Comparison of ENCODE assay signal across 30 cellular contexts in genomic region chr17:6930754-6931153, GRCh38.
"Had no signal": no experiment of that assay in that cellular context is flagged by ENCODE, and none has a peak within 500 bp of the region (broad histone marks: within the 10 kb centered on the region; RNA-seq: fewer than 3 reads in every experiment).

No MANE protein-coding gene starts in this region.

- H3K4me2 ChIP-seq: smooth muscle cell had no signal

- H3K27me3 ChIP-seq: adrenal gland, ascending aorta, gastrocnemius medialis, ovary, sigmoid colon, thyroid gland, upper lobe of left lung, vagina had no signal

- H3K4me1 ChIP-seq: adrenal gland, ascending aorta, sigmoid colon, thyroid gland, upper lobe of left lung, vagina had no signal

- H3K9me3 ChIP-seq: adrenal gland, ascending aorta, gastrocnemius medialis, ovary, sigmoid colon, thyroid gland, upper lobe of left lung, vagina had no signal

- H3K4me3 ChIP-seq: adrenal gland, ascending aorta, coronary artery, gastrocnemius medialis, ovary, sigmoid colon, smooth muscle cell, thyroid gland, upper lobe of left lung, vagina had no signal

- H3K27ac ChIP-seq: adrenal gland, ascending aorta, coronary artery, gastrocnemius medialis, ovary, sigmoid colon, thyroid gland, upper lobe of left lung, vagina had no signal

- ATAC-seq: gastrocnemius medialis; left ventricle myocardium superior; naive thymus-derived CD4-positive, alpha-beta T cell; stimulated activated memory B cell treated with anti-CD40 and anti-IgM and Interleukin-4, amounts not matched to agents 10 μg/mL and 1 μg/mL and 100 μg/mL, for 72 hours; stimulated activated naive CD8-positive, alpha-beta T cell treated with anti-CD3 and anti-CD28 coated beads, Interleukin-15, amount 100 ng/mL, for 72 hours; T-helper 17 cell; WTC11 had no signal

- DNase-seq: activated CD4-positive, alpha-beta T cell treated with anti-CD3 and anti-CD28 coated beads for 1 hour; activated effector memory CD4-positive, alpha-beta T cell treated with Interleukin-2 at 50 U/mL for 16 hours; activated naive CD4-positive, alpha-beta T cell treated with Interleukin-2 at 50 U/mL for 16 hours; activated T-cell treated with anti-CD3 and anti-CD28 coated beads for 4 hours; adrenal gland; gastrocnemius medialis; glutamatergic neuron; left ventricle myocardium superior; naive thymus-derived CD4-positive, alpha-beta T cell; ovary; retina; sigmoid colon; stimulated activated CD4-positive, alpha-beta T cell treated with anti-CD3 and anti-CD28 coated beads, Interleukin-1b, Interleukin-23, amount 100 ng/mL, for 48 hours; stimulated activated CD4-positive, alpha-beta T cell treated with anti-CD3 and anti-CD28 coated beads, Interleukin-4, amount 100 ng/mL, for 4 hours; stimulated activated CD8-positive, alpha-beta memory T cell treated with anti-CD3 and anti-CD28 coated beads, Interleukin-4, amount 100 ng/mL, for 48 hours; stimulated activated naive CD8-positive, alpha-beta T cell treated with anti-CD3 and anti-CD28 coated beads, Interleukin-15, amount 100 ng/mL, for 72 hours; substantia nigra; T-helper 17 cell; thyroid gland; upper lobe of left lung had no signal

- H3K4me3 Mint-ChIP-seq: activated naive CD8-positive, alpha-beta T cell; brain; mesothelial cell of epicardium; naive thymus-derived CD4-positive, alpha-beta T cell; stimulated activated memory B cell treated with anti-CD40 and anti-IgM and Interleukin-4, amounts not matched to agents 10 μg/mL and 1 μg/mL and 100 μg/mL, for 72 hours; stimulated activated naive CD8-positive, alpha-beta T cell treated with anti-CD3 and anti-CD28 coated beads, Interleukin-15, amount 100 ng/mL, for 72 hours; T-helper 17 cell; WTC11 had no signal

- H3K27me3 Mint-ChIP-seq: activated naive CD8-positive, alpha-beta T cell; stimulated activated memory B cell treated with anti-CD40 and anti-IgM and Interleukin-4, amounts not matched to agents 10 μg/mL and 1 μg/mL and 100 μg/mL, for 72 hours; stimulated activated naive CD8-positive, alpha-beta T cell treated with anti-CD3 and anti-CD28 coated beads, Interleukin-15, amount 100 ng/mL, for 72 hours had no signal

- H3K36me3 ChIP-seq: adrenal gland, ascending aorta, gastrocnemius medialis, ovary, sigmoid colon, thyroid gland, upper lobe of left lung, vagina had no signal

- H3K4me1 Mint-ChIP-seq: mesothelial cell of epicardium; stimulated activated naive CD8-positive, alpha-beta T cell treated with anti-CD3 and anti-CD28 coated beads, Interleukin-15, amount 100 ng/mL, for 72 hours; WTC11 had no signal

- H3K36me3 Mint-ChIP-seq: mesothelial cell of epicardium had no signal

- H3K27ac Mint-ChIP-seq: activated naive CD8-positive, alpha-beta T cell; brain; mesothelial cell of epicardium; naive thymus-derived CD4-positive, alpha-beta T cell; progenitor cell of endocrine pancreas; stimulated activated memory B cell treated with anti-CD40 and anti-IgM and Interleukin-4, amounts not matched to agents 10 μg/mL and 1 μg/mL and 100 μg/mL, for 72 hours; stimulated activated naive CD8-positive, alpha-beta T cell treated with anti-CD3 and anti-CD28 coated beads, Interleukin-15, amount 100 ng/mL, for 72 hours; T-helper 17 cell; WTC11 had no signal
